In the genomic region with DNA sequence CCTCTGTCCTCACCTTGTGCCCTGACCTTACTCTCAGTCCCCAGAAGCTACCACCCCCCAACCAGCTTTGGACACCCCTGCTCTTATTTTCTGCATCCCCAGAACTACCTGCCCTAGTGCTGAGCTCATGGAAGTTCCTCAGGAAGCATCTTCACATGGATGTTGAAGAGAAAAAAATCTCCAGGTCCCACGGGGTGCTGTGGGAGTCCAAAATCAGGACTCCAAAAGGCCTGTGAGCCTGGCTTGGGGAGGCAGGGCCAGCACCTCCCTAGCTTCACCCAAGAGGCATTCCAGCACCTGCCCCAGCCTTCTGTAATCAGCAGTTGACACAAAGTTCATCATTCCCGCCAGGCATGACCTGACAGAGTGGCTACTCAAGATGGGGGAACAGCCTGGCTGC, we compare ENCODE assay signal across 18 cellular contexts. TPM values are rescaled to one million over a fixed set of nuclear protein-coding genes. Genes with fewer than 3 reads are reported as not detected.
DNase-seq lines count a peak whose midpoint lies in the region; ATAC-seq lines count a peak whose summit lies in the region.
"Had no signal": no experiment of that assay in that cellular context is flagged by ENCODE, and none has a peak within 500 bp of the region (broad histone marks: within the 10 kb centered on the region; RNA-seq: fewer than 3 reads in every experiment).

No MANE protein-coding gene starts in this region.

- no peak overlapping the region for H3K4me3 Mint-ChIP-seq in stimulated activated naive CD8-positive, alpha-beta T cell treated with anti-CD3 and anti-CD28 coated beads, Interleukin-15, Interleukin-2, amounts not matched to agents 100 ng/mL and 50 ng/mL, for 24 hours
- H3K4me3 Mint-ChIP-seq in activated T-helper 1 cell treated with anti-CD3 and anti-CD28 coated beads, Interleukin-12 subunit alpha, Interleukin-12 subunit beta, Interleukin-2, Interleukin-4 antibody, amounts not matched to agents 30 ng/mL and 10 ng/mL and 1 ng/mL, durations not matched to agents 14 hours and 24 hours and 36 hours = no peak overlapping the region
- H3K4me3 Mint-ChIP-seq in stimulated activated effector memory CD8-positive, alpha-beta T cell treated with anti-CD3 and anti-CD28 coated beads, Interleukin-12 subunit alpha, Interleukin-12 subunit beta, amount 100 ng/mL, for 72 hours = no peak overlapping the region
- H3K4me3 Mint-ChIP-seq: HFFc6 had no signal

- ATAC-seq in stimulated activated naive CD8-positive, alpha-beta T cell treated with anti-CD3 and anti-CD28 coated beads, Interleukin-15, Interleukin-2, amounts not matched to agents 100 U/mL and 50 U/mL, for 24 hours = no peak
- no peak for ATAC-seq in stimulated activated effector memory CD8-positive, alpha-beta T cell treated with anti-CD3 and anti-CD28 coated beads, Interleukin-12 subunit alpha, Interleukin-12 subunit beta, amount 100 ng/mL, for 72 hours
- ATAC-seq in GM21825 (IDR thresholded peaks at IDR 0.05; ENCODE audit: unreplicated experiment) = no peak
- no peak for ATAC-seq in HG03135 (IDR thresholded peaks at IDR 0.05; ENCODE audit: unreplicated experiment)
- ATAC-seq in GM21423 (IDR thresholded peaks at IDR 0.05; ENCODE audit: unreplicated experiment) = no peak
- ATAC-seq: A549; CD8-positive, alpha-beta T cell; HepG2 had no signal

- H3K4me1 Mint-ChIP-seq in stimulated activated naive CD8-positive, alpha-beta T cell treated with anti-CD3 and anti-CD28 coated beads, Interleukin-15, Interleukin-2, amounts not matched to agents 100 ng/mL and 50 ng/mL, for 24 hours (ENCODE audit: low read depth) = peaks cover 28% of the 10 kb centered on the region
- peaks cover 22% of the 10 kb centered on the region for H3K4me1 Mint-ChIP-seq in activated T-helper 1 cell treated with anti-CD3 and anti-CD28 coated beads, Interleukin-12 subunit alpha, Interleukin-12 subunit beta, Interleukin-2, Interleukin-4 antibody, amounts not matched to agents 30 ng/mL and 10 ng/mL and 1 ng/mL, durations not matched to agents 14 hours and 24 hours and 36 hours (ENCODE audit: low read depth)
- peaks cover 10% of the 10 kb centered on the region for H3K4me1 Mint-ChIP-seq in stimulated activated effector memory CD8-positive, alpha-beta T cell treated with anti-CD3 and anti-CD28 coated beads, Interleukin-12 subunit alpha, Interleukin-12 subunit beta, amount 100 ng/mL, for 72 hours

- H3K36me3 Mint-ChIP-seq in stimulated activated naive CD8-positive, alpha-beta T cell treated with anti-CD3 and anti-CD28 coated beads, Interleukin-15, Interleukin-2, amounts not matched to agents 100 ng/mL and 50 ng/mL, for 24 hours (ENCODE audit: low read depth) = no peaks in the 10 kb centered on the region
- no peaks in the 10 kb centered on the region for H3K36me3 Mint-ChIP-seq in activated T-helper 1 cell treated with anti-CD3 and anti-CD28 coated beads, Interleukin-12 subunit alpha, Interleukin-12 subunit beta, Interleukin-2, Interleukin-4 antibody, amounts not matched to agents 30 ng/mL and 10 ng/mL and 1 ng/mL, durations not matched to agents 14 hours and 24 hours and 36 hours (ENCODE audit: low read depth)
- H3K36me3 Mint-ChIP-seq in stimulated activated effector memory CD8-positive, alpha-beta T cell treated with anti-CD3 and anti-CD28 coated beads, Interleukin-12 subunit alpha, Interleukin-12 subunit beta, amount 100 ng/mL, for 72 hours = no peaks in the 10 kb centered on the region
- H3K36me3 Mint-ChIP-seq: CD8-positive, alpha-beta T cell had no signal

- no peaks in the 10 kb centered on the region for H3K9me3 ChIP-seq in KOPT-K1 (ENCODE audit: insufficient read depth, low read length, poor library complexity, severe bottlenecking)
- H3K9me3 ChIP-seq: A549, BE2C had no signal

- no peaks in the 10 kb centered on the region for H3K36me3 ChIP-seq in KOPT-K1 (ENCODE audit: insufficient read depth, low read length)
- H3K36me3 ChIP-seq: BE2C had no signal

- intact Hi-C loops in activated T-helper 1 cell treated with anti-CD3 and anti-CD28 coated beads, Interleukin-12 subunit alpha, Interleukin-12 subunit beta, Interleukin-2, Interleukin-4 antibody, amounts not matched to agents 30 ng/mL and 10 ng/mL and 1 ng/mL, durations not matched to agents 14 hours and 24 hours and 36 hours (cut with micrococcal nuclease) = no loop called here

- H3K27ac ChIP-seq in KOPT-K1 (ENCODE audit: low read depth, low read length, poor library complexity, severe bottlenecking) = peak overlapping the region; percentile 86
- H3K27ac ChIP-seq: A549, C4-2B had no signal

- H3K27me3 Mint-ChIP-seq in stimulated activated naive CD8-positive, alpha-beta T cell treated with anti-CD3 and anti-CD28 coated beads, Interleukin-15, Interleukin-2, amounts not matched to agents 100 ng/mL and 50 ng/mL, for 24 hours = no peaks in the 10 kb centered on the region
- peaks cover 5% of the 10 kb centered on the region for H3K27me3 Mint-ChIP-seq in activated T-helper 1 cell treated with anti-CD3 and anti-CD28 coated beads, Interleukin-12 subunit alpha, Interleukin-12 subunit beta, Interleukin-2, Interleukin-4 antibody, amounts not matched to agents 30 ng/mL and 10 ng/mL and 1 ng/mL, durations not matched to agents 14 hours and 24 hours and 36 hours (ENCODE audit: insufficient read depth)

- H3K27ac Mint-ChIP-seq in stimulated activated naive CD8-positive, alpha-beta T cell treated with anti-CD3 and anti-CD28 coated beads, Interleukin-15, Interleukin-2, amounts not matched to agents 100 ng/mL and 50 ng/mL, for 24 hours = peak overlapping the region; percentile 29
- H3K27ac Mint-ChIP-seq in activated T-helper 1 cell treated with anti-CD3 and anti-CD28 coated beads, Interleukin-12 subunit alpha, Interleukin-12 subunit beta, Interleukin-2, Interleukin-4 antibody, amounts not matched to agents 30 ng/mL and 10 ng/mL and 1 ng/mL, durations not matched to agents 14 hours and 24 hours and 36 hours = peak overlapping the region; percentile 9
- peak overlapping the region; percentile 63 for H3K27ac Mint-ChIP-seq in stimulated activated effector memory CD8-positive, alpha-beta T cell treated with anti-CD3 and anti-CD28 coated beads, Interleukin-12 subunit alpha, Interleukin-12 subunit beta, amount 100 ng/mL, for 72 hours
- H3K27ac Mint-ChIP-seq: CD8-positive, alpha-beta T cell; HFFc6 had no signal

- no peaks in the 10 kb centered on the region for H3K9me3 Mint-ChIP-seq in stimulated activated naive CD8-positive, alpha-beta T cell treated with anti-CD3 and anti-CD28 coated beads, Interleukin-15, Interleukin-2, amounts not matched to agents 100 ng/mL and 50 ng/mL, for 24 hours
- no peaks in the 10 kb centered on the region for H3K9me3 Mint-ChIP-seq in activated T-helper 1 cell treated with anti-CD3 and anti-CD28 coated beads, Interleukin-12 subunit alpha, Interleukin-12 subunit beta, Interleukin-2, Interleukin-4 antibody, amounts not matched to agents 30 ng/mL and 10 ng/mL and 1 ng/mL, durations not matched to agents 14 hours and 24 hours and 36 hours
- no peaks in the 10 kb centered on the region for H3K9me3 Mint-ChIP-seq in stimulated activated effector memory CD8-positive, alpha-beta T cell treated with anti-CD3 and anti-CD28 coated beads, Interleukin-12 subunit alpha, Interleukin-12 subunit beta, amount 100 ng/mL, for 72 hours
- H3K9me3 Mint-ChIP-seq: CD8-positive, alpha-beta T cell; HFFc6 had no signal

- no peak for DNase-seq in stimulated activated naive CD8-positive, alpha-beta T cell treated with anti-CD3 and anti-CD28 coated beads, Interleukin-15, Interleukin-2, amounts not matched to agents 100 U/mL and 50 U/mL, for 24 hours
- DNase-seq in activated T-helper 1 cell treated with anti-CD3 and anti-CD28 coated beads, Interleukin-12 subunit alpha, Interleukin-12 subunit beta, Interleukin-2, Interleukin-4 antibody, amounts not matched to agents 30 ng/mL and 10 ng/mL and 1 ng/mL, durations not matched to agents 14 hours and 24 hours and 36 hours (ENCODE audit: low spot score) = no peak
- no peak for DNase-seq in stimulated activated effector memory CD8-positive, alpha-beta T cell treated with anti-CD3 and anti-CD28 coated beads, Interleukin-12 subunit alpha, Interleukin-12 subunit beta, amount 100 ng/mL, for 72 hours (ENCODE audit: low spot score in 2 of 2)
- DNase-seq: BE2C; CD8-positive, alpha-beta T cell; COR-L47; DMS153; HCEC 1CT; HFFc6 had no signal

RNA-seq across cellular contexts. Expression of gene GDF10, which starts 20.7 kb away (rescaled TPM):
- total RNA-seq in activated T-helper 1 cell treated with anti-CD3 and anti-CD28 coated beads, Interleukin-12 subunit alpha, Interleukin-12 subunit beta, Interleukin-2, Interleukin-4 antibody, amounts not matched to agents 30 ng/mL and 10 ng/mL and 1 ng/mL, durations not matched to agents 14 hours and 24 hours and 36 hours = 0.27 and 0.34 TPM in 2 replicates
- total RNA-seq: H4, HepG2, HFFc6 had no signal

RNA-seq across cellular contexts. Expression of gene GDF2, which starts 43.0 kb away (rescaled TPM):
- not detected in 2 replicates for total RNA-seq in activated T-helper 1 cell treated with anti-CD3 and anti-CD28 coated beads, Interleukin-12 subunit alpha, Interleukin-12 subunit beta, Interleukin-2, Interleukin-4 antibody, amounts not matched to agents 30 ng/mL and 10 ng/mL and 1 ng/mL, durations not matched to agents 14 hours and 24 hours and 36 hours
- total RNA-seq: CD8-positive, alpha-beta T cell; H4; HepG2; HFFc6 had no signal

Comparison
In these comparisons a context has a peak if more than half of its experiments do, and no peak if none do; other contexts are left out.
1. H3K27ac Mint-ChIP-seq: peak in every context shown above with its lines; median percentile 63 in stimulated activated effector memory CD8-positive, alpha-beta T cell treated with anti-CD3 and anti-CD28 coated beads, Interleukin-12 subunit alpha, Interleukin-12 subunit beta, amount 100 ng/mL, for 72 hours; 29 in stimulated activated naive CD8-positive, alpha-beta T cell treated with anti-CD3 and anti-CD28 coated beads, Interleukin-15, Interleukin-2, amounts not matched to agents 100 ng/mL and 50 ng/mL, for 24 hours; 9 in activated T-helper 1 cell treated with anti-CD3 and anti-CD28 coated beads, Interleukin-12 subunit alpha, Interleukin-12 subunit beta, Interleukin-2, Interleukin-4 antibody, amounts not matched to agents 30 ng/mL and 10 ng/mL and 1 ng/mL, durations not matched to agents 14 hours and 24 hours and 36 hours.